In genomic region chr22:28116261-28116673, GRCh38 we compare ENCODE assay signal across 12 cellular contexts.
A peak's percentile ranks its signal among the peaks of the same experiment; 100 is the strongest.
DNase-seq lines count a peak whose midpoint lies in the region; ATAC-seq and TF ChIP-seq lines count a peak whose summit lies in the region.
"Had no signal": no experiment of that assay in that cellular context is flagged by ENCODE, and none has a peak within 500 bp of the region (broad histone marks: within the 10 kb centered on the region; RNA-seq: fewer than 3 reads in every experiment).

No MANE protein-coding gene starts in this region.

- no peak for TF ChIP-seq EP300 in esophagus muscularis mucosa (IDR thresholded peaks at IDR 0.05)

- no peak; the same call in 1 of the 2 replicates for ATAC-seq in WTC11
- no peak for ATAC-seq in GM18907 (IDR thresholded peaks at IDR 0.05; ENCODE audit: unreplicated experiment)
- ATAC-seq in T-helper 17 cell, result no peak

- peak; percentile 58 for DNase-seq in AG04449 (ENCODE audit: low read depth, low spot score)
- peak; percentile 49 for DNase-seq in NCI-H69 (lab: John Stamatoyannopoulos, UW)
- DNase-seq in esophagus muscularis mucosa (ENCODE audit: extremely low spot score), result peak; percentile 93
- DNase-seq in myocyte (ENCODE audit: low read depth), result peak; percentile 70
- no peak for DNase-seq in WTC11 (ENCODE audit: low spot score)
- DNase-seq in activated CD4-positive, alpha-beta memory T cell treated with anti-CD3 and anti-CD28 coated beads for 36 hours, result no peak
- DNase-seq in T-helper 17 cell, result no peak
- DNase-seq: central memory CD4-positive, alpha-beta T cell had no signal

- peak overlapping the region; percentile 35 to 76 (median 70) for H3K27ac ChIP-seq in esophagus muscularis mucosa (replicated peaks in 1 of 4)
- H3K27ac ChIP-seq: BLaER1, VCaP had no signal

- H3K4me1 Mint-ChIP-seq in WTC11 (peaks cover 34% of the 10 kb centered on the region), T-helper 17 cell (no peaks in the 10 kb centered on the region)
- no peaks in the 10 kb centered on the region for H3K4me1 Mint-ChIP-seq in activated CD4-positive, alpha-beta memory T cell treated with anti-CD3 and anti-CD28 coated beads for 36 hours (ENCODE audit: low read depth)
- H3K4me1 Mint-ChIP-seq: memory B cell had no signal

- TF ChIP-seq POLR2A in esophagus muscularis mucosa (IDR thresholded peaks at IDR 0.05; ENCODE audit: low read depth), result no peak

- TF ChIP-seq CTCF in AG04449 (IDR thresholded peaks at IDR 0.05; ENCODE audit: insufficient read depth, low read length, missing control alignments), result no peak
- TF ChIP-seq CTCF in esophagus muscularis mucosa (IDR thresholded peaks at IDR 0.05), result no peak
- TF ChIP-seq CTCF in WTC11 (IDR thresholded peaks at IDR 0.05), result no peak

- intact Hi-C loops in esophagus muscularis mucosa (cut with DNase I), result no loop called here
- intact Hi-C loops in activated CD4-positive, alpha-beta memory T cell treated with anti-CD3 and anti-CD28 coated beads for 36 hours (cut with micrococcal nuclease), result no loop called here

- no peaks in the 10 kb centered on the region for H3K36me3 Mint-ChIP-seq in WTC11
- H3K36me3 Mint-ChIP-seq in activated CD4-positive, alpha-beta memory T cell treated with anti-CD3 and anti-CD28 coated beads for 36 hours, result no peaks in the 10 kb centered on the region
- no peaks in the 10 kb centered on the region for H3K36me3 Mint-ChIP-seq in T-helper 17 cell (ENCODE audit: low read depth)
- H3K36me3 Mint-ChIP-seq: memory B cell had no signal

- no peaks in the 10 kb centered on the region for H3K9me3 ChIP-seq in esophagus muscularis mucosa
- no peaks in the 10 kb centered on the region for H3K9me3 ChIP-seq in T-helper 17 cell (ENCODE audit: control insufficient read depth, low read length, poor library complexity, severe bottlenecking)
- H3K9me3 ChIP-seq: BLaER1 had no signal

- H3K4me3 ChIP-seq in AG04449 (ENCODE audit: low read depth, low read length) (no peak overlapping the region), esophagus muscularis mucosa (no peak overlapping the region)
- H3K4me3 ChIP-seq: BLaER1 had no signal

- CTCF ChIA-PET in AG04449 (lab: Yijun Ruan, JAX), result interaction anchor here (1.0 kb wide), 2 partner anchors 9 to 16 kb away, joined by 3 to 4 read pairs; no protein-coding TSS in a partner anchor
- CTCF ChIA-PET in WTC11 (lab: Charles Lee), result no interaction called here
- CTCF ChIA-PET in activated CD4-positive, alpha-beta memory T cell treated with anti-CD3 and anti-CD28 coated beads for 36 hours (lab: Charles Lee), result no interaction called here

- H3K9me3 Mint-ChIP-seq in WTC11, result no peaks in the 10 kb centered on the region
- no peaks in the 10 kb centered on the region for H3K9me3 Mint-ChIP-seq in activated CD4-positive, alpha-beta memory T cell treated with anti-CD3 and anti-CD28 coated beads for 36 hours
- H3K9me3 Mint-ChIP-seq: memory B cell had no signal

- H3K4me1 ChIP-seq in esophagus muscularis mucosa, result peaks cover 16 to 51% (median 47%) of the 10 kb centered on the region in 4 donors
- H3K4me1 ChIP-seq: BLaER1 had no signal

- H3K4me3 Mint-ChIP-seq in WTC11, result no peak overlapping the region
- H3K4me3 Mint-ChIP-seq in activated CD4-positive, alpha-beta memory T cell treated with anti-CD3 and anti-CD28 coated beads for 36 hours, result no peak overlapping the region
- no peak overlapping the region for H3K4me3 Mint-ChIP-seq in T-helper 17 cell
- H3K4me3 Mint-ChIP-seq: memory B cell had no signal

- H3K27me3 Mint-ChIP-seq in WTC11 (ENCODE audit: low read depth) (peaks cover 3% of the 10 kb centered on the region; the same call in 1 of the 2 replicates), T-helper 17 cell (peaks cover 47% of the 10 kb centered on the region)
- peaks cover 2% of the 10 kb centered on the region for H3K27me3 Mint-ChIP-seq in activated CD4-positive, alpha-beta memory T cell treated with anti-CD3 and anti-CD28 coated beads for 36 hours

- H3K27ac Mint-ChIP-seq in WTC11, result no peak overlapping the region
- H3K27ac Mint-ChIP-seq in activated CD4-positive, alpha-beta memory T cell treated with anti-CD3 and anti-CD28 coated beads for 36 hours, result no peak overlapping the region
- no peak overlapping the region for H3K27ac Mint-ChIP-seq in T-helper 17 cell
- H3K27ac Mint-ChIP-seq: memory B cell had no signal

- WGBS in esophagus muscularis mucosa, result 48% methylated on average over 2 of the region's 2 CpGs

- POLR2A ChIA-PET in AG04449 (lab: Yijun Ruan, JAX) (interaction anchor here (0.7 to 0.9 kb wide), 2 partner anchors 24 to 79 kb away, joined by 3 to 4 read pairs; no protein-coding TSS in a partner anchor), WTC11 (lab: Charles Lee) (no interaction called here)
- POLR2A ChIA-PET in activated CD4-positive, alpha-beta memory T cell treated with anti-CD3 and anti-CD28 coated beads for 36 hours (lab: Charles Lee), result no interaction called here

- H3K27me3 ChIP-seq in esophagus muscularis mucosa, result no peaks in the 10 kb centered on the region
- H3K27me3 ChIP-seq: BLaER1 had no signal

- no peaks in the 10 kb centered on the region for H3K36me3 ChIP-seq in esophagus muscularis mucosa
- H3K36me3 ChIP-seq: BLaER1 had no signal

TF ChIP-seq in WTC11, 78 proteins besides CTCF, POLR2A, EP300 and RAD21 (continues in another document):
- TF ChIP-seq ETV6 (CRISPR knock-in tag; IDR thresholded peaks at IDR 0.05), result no peak
- no peak for TF ChIP-seq ZNF219 (CRISPR knock-in tag; IDR thresholded peaks at IDR 0.05; ENCODE audit: borderline replicate concordance)
- no peak for TF ChIP-seq RELA (CRISPR knock-in tag; IDR thresholded peaks at IDR 0.05; ENCODE audit: borderline replicate concordance)
- TF ChIP-seq GTF2I (CRISPR knock-in tag; conservative IDR thresholded peaks at IDR 0.05), result no peak
- no peak for TF ChIP-seq RORB (CRISPR knock-in tag; IDR thresholded peaks at IDR 0.05)
- TF ChIP-seq ERG (CRISPR knock-in tag; IDR thresholded peaks at IDR 0.05), result no peak
- TF ChIP-seq PRRX2 (CRISPR knock-in tag; IDR thresholded peaks at IDR 0.05), result no peak
- TF ChIP-seq ZNF512 (CRISPR knock-in tag; IDR thresholded peaks at IDR 0.05; ENCODE audit: borderline replicate concordance), result no peak
- TF ChIP-seq NR2C2 (CRISPR knock-in tag; IDR thresholded peaks at IDR 0.05), result no peak
- no peak for TF ChIP-seq CREB1 (CRISPR knock-in tag; IDR thresholded peaks at IDR 0.05)
- TF ChIP-seq ZNF317 (CRISPR knock-in tag; IDR thresholded peaks at IDR 0.05; ENCODE audit: borderline replicate concordance, low read depth), result no peak
- TF ChIP-seq E2F4 (CRISPR knock-in tag; IDR thresholded peaks at IDR 0.05; ENCODE audit: borderline replicate concordance, low read depth), result no peak
- no peak for TF ChIP-seq ZBTB43 (CRISPR knock-in tag; IDR thresholded peaks at IDR 0.05)
- no peak for TF ChIP-seq ATF3 (CRISPR knock-in tag; conservative IDR thresholded peaks at IDR 0.05)
- no peak for TF ChIP-seq MAX (CRISPR knock-in tag; IDR thresholded peaks at IDR 0.05)
- no peak for TF ChIP-seq JUN (CRISPR knock-in tag; IDR thresholded peaks at IDR 0.05)

Comparison
In these comparisons a context has a peak if more than half of its experiments do, and no peak if none do; other contexts are left out.
1. DNase-seq: peak in AG04449 (single experiment), NCI-H69 (single experiment), esophagus muscularis mucosa (single experiment) and myocyte (single experiment); none in WTC11 (single experiment), activated CD4-positive, alpha-beta memory T cell treated with anti-CD3 and anti-CD28 coated beads for 36 hours (single experiment) and T-helper 17 cell (0 of 3).